In genomic region chr7:56033671-56034432, GRCh38 we compare ENCODE assay signal across 8 cellular contexts. TPM values are rescaled to one million over a fixed set of nuclear protein-coding genes. Genes with fewer than 3 reads are reported as not detected.
A peak's percentile ranks its signal among the peaks of the same experiment; 100 is the strongest.
DNase-seq lines count a peak whose midpoint lies in the region; ATAC-seq and TF ChIP-seq lines count a peak whose summit lies in the region.

No MANE protein-coding gene starts in this region.

- H3K4me3 Mint-ChIP-seq in CD4-positive, alpha-beta T cell: peak overlapping the region; percentile 85
- H3K4me3 Mint-ChIP-seq in activated CD4-positive, alpha-beta memory T cell treated with anti-CD3 and anti-CD28 coated beads, Interleukin-2, amount 10 ng/mL, durations not matched to agents 7 days and 5 days: peak overlapping the region; percentile 82
- peak overlapping the region; percentile 78 to 85 for H3K4me3 Mint-ChIP-seq in effector memory CD8-positive, alpha-beta T cell

- peak; percentile 52 to 77 (median 68) for DNase-seq in CD4-positive, alpha-beta T cell
- DNase-seq in NCI-H82 (lab: John Stamatoyannopoulos, UW): peak; percentile 93
- peak; percentile 73 for DNase-seq in activated CD4-positive, alpha-beta memory T cell treated with anti-CD3 and anti-CD28 coated beads, Interleukin-2, amount 10 ng/mL, durations not matched to agents 7 days and 5 days
- peak; percentile 48 to 57 (median 50) for DNase-seq in effector memory CD8-positive, alpha-beta T cell
- peak; percentile 60 to 68 for DNase-seq in stimulated activated CD8-positive, alpha-beta memory T cell treated with anti-CD3 and anti-CD28 coated beads, Interleukin-15, amount 100 ng/mL, for 48 hours (ENCODE audit: low read depth in 2 of 2)

- peak overlapping the region; percentile 56 for H3K4me3 ChIP-seq in mesodermal cell (ENCODE audit: extremely low read depth, insufficient read depth, low read length, poor library complexity, severe bottlenecking)

- no peaks in the 10 kb centered on the region for H3K27me3 Mint-ChIP-seq in CD4-positive, alpha-beta T cell
- no peaks in the 10 kb centered on the region for H3K27me3 Mint-ChIP-seq in activated CD4-positive, alpha-beta memory T cell treated with anti-CD3 and anti-CD28 coated beads, Interleukin-2, amount 10 ng/mL, durations not matched to agents 7 days and 5 days
- H3K27me3 Mint-ChIP-seq in effector memory CD8-positive, alpha-beta T cell: no peaks in the 10 kb centered on the region

- 0% methylated on average over 17 to 22 of the region's 27 CpGs for WGBS in mesodermal cell (ENCODE audit: insufficient coverage in 2 of 2), 2 experiments

- no peaks in the 10 kb centered on the region for H3K36me3 Mint-ChIP-seq in CD4-positive, alpha-beta T cell (ENCODE audit: low read depth)
- H3K36me3 Mint-ChIP-seq in activated CD4-positive, alpha-beta memory T cell treated with anti-CD3 and anti-CD28 coated beads, Interleukin-2, amount 10 ng/mL, durations not matched to agents 7 days and 5 days (ENCODE audit: low read depth): peaks cover 3% of the 10 kb centered on the region
- peaks cover 12% of the 10 kb centered on the region for H3K36me3 Mint-ChIP-seq in effector memory CD8-positive, alpha-beta T cell (ENCODE audit: insufficient read depth)

- H3K9me3 Mint-ChIP-seq in CD4-positive, alpha-beta T cell: no peaks in the 10 kb centered on the region
- no peaks in the 10 kb centered on the region for H3K9me3 Mint-ChIP-seq in activated CD4-positive, alpha-beta memory T cell treated with anti-CD3 and anti-CD28 coated beads, Interleukin-2, amount 10 ng/mL, durations not matched to agents 7 days and 5 days
- H3K9me3 Mint-ChIP-seq in effector memory CD8-positive, alpha-beta T cell: no peaks in the 10 kb centered on the region

- intact Hi-C loops in CD4-positive, alpha-beta T cell (cut with DNase I, micrococcal nuclease): loop anchor here (2.0 to 5.0 kb wide), 3 partner anchors 17 to 41 kb away; partner anchors contain the start of genes CCT6A (in 2 of the 2) and PSPH (in 2 of the 2)

- peaks cover 6% of the 10 kb centered on the region for H3K4me1 Mint-ChIP-seq in CD4-positive, alpha-beta T cell (ENCODE audit: low read depth)
- H3K4me1 Mint-ChIP-seq in activated CD4-positive, alpha-beta memory T cell treated with anti-CD3 and anti-CD28 coated beads, Interleukin-2, amount 10 ng/mL, durations not matched to agents 7 days and 5 days: peaks cover 16% of the 10 kb centered on the region
- H3K4me1 Mint-ChIP-seq in effector memory CD8-positive, alpha-beta T cell (ENCODE audit: low read depth in 2 of 2): peaks cover 5 to 8% of the 10 kb centered on the region in 2 donors

- CTCF ChIA-PET in CD4-positive, alpha-beta T cell (lab: Charles Lee): interaction anchor here (1.8 kb wide), 1 partner anchor 31 kb away, joined by 11 read pairs; the partner anchor contains the start of gene SUMF2
- CTCF ChIA-PET in activated CD4-positive, alpha-beta memory T cell treated with anti-CD3 and anti-CD28 coated beads, Interleukin-2, amount 10 ng/mL, durations not matched to agents 7 days and 5 days (lab: Charles Lee): interaction anchor here (1.2 to 1.7 kb wide), 5 partner anchors 13 to 392 kb away, joined by 3 to 7 read pairs (median 4); partner anchors contain the start of genes CCT6A and PSPH

- peak; percentile 98 for ATAC-seq in CD4-positive, alpha-beta T cell (ENCODE audit: poor library complexity)
- ATAC-seq in GM19351 (IDR thresholded peaks at IDR 0.05; ENCODE audit: unreplicated experiment) (peak; percentile 95), HG03460 (IDR thresholded peaks at IDR 0.05; ENCODE audit: unreplicated experiment) (peak; percentile 96)
- ATAC-seq in effector memory CD8-positive, alpha-beta T cell (replicated peaks): peak; percentile 90

- TF ChIP-seq CTCF in CD4-positive, alpha-beta T cell (IDR thresholded peaks at IDR 0.05): peak; percentile 37

- H3K36me3 ChIP-seq in mesodermal cell (ENCODE audit: control insufficient read depth, insufficient read depth, low read length): peaks cover 34% of the 10 kb centered on the region

- POLR2A ChIA-PET in CD4-positive, alpha-beta T cell (lab: Charles Lee): interaction anchor here (1.0 to 1.5 kb wide), 5 partner anchors 17 to 668 kb away, joined by 3 to 21 read pairs (median 5); partner anchors contain the start of genes CCT6A, CHCHD2, LANCL2 and PSPH
- POLR2A ChIA-PET in activated CD4-positive, alpha-beta memory T cell treated with anti-CD3 and anti-CD28 coated beads, Interleukin-2, amount 10 ng/mL, durations not matched to agents 7 days and 5 days (lab: Charles Lee): interaction anchor here (0.7 to 1.8 kb wide), 3 partner anchors 17 to 31 kb away, joined by 3 to 11 read pairs (median 7); partner anchors contain the start of genes CCT6A and PSPH

- no peaks in the 10 kb centered on the region for H3K9me3 ChIP-seq in CD4-positive, alpha-beta T cell (ENCODE audit: control insufficient read depth, low read length)
- H3K9me3 ChIP-seq in mesodermal cell (ENCODE audit: control insufficient read depth, low read length): no peaks in the 10 kb centered on the region

- peaks cover 5% of the 10 kb centered on the region for H3K4me1 ChIP-seq in mesodermal cell (ENCODE audit: control insufficient read depth, insufficient read depth, low read length, poor library complexity, severe bottlenecking)

- H3K27ac ChIP-seq in CD4-positive, alpha-beta T cell (ENCODE audit: low read depth, low read length): peak overlapping the region; percentile 30
- peak overlapping the region; percentile 96 for H3K27ac ChIP-seq in mesodermal cell (ENCODE audit: low read depth, low read length, severe bottlenecking)

- peak overlapping the region; percentile 36 for H3K27ac Mint-ChIP-seq in CD4-positive, alpha-beta T cell
- peak overlapping the region; percentile 53 for H3K27ac Mint-ChIP-seq in activated CD4-positive, alpha-beta memory T cell treated with anti-CD3 and anti-CD28 coated beads, Interleukin-2, amount 10 ng/mL, durations not matched to agents 7 days and 5 days
- H3K27ac Mint-ChIP-seq in effector memory CD8-positive, alpha-beta T cell: peak overlapping the region; percentile 3 to 51

- no peaks in the 10 kb centered on the region for H3K27me3 ChIP-seq in CD4-positive, alpha-beta T cell (ENCODE audit: control insufficient read depth, insufficient read depth, low read length)

RNA-seq across cellular contexts. Expression of gene PSPH, which starts 17.4 kb away (rescaled TPM):
- total RNA-seq in CD4-positive, alpha-beta T cell: 1 to 10 TPM; 1.2 to 1.9 TPM
- total RNA-seq in activated CD4-positive, alpha-beta memory T cell treated with anti-CD3 and anti-CD28 coated beads, Interleukin-2, amount 10 ng/mL, durations not matched to agents 7 days and 5 days: 10 to 100 TPM; 12.0 to 13.7 TPM
- 42.7 TPM for polyA plus RNA-seq in mesodermal cell (2013, experiment 1 of 2)
- polyA plus RNA-seq in mesodermal cell (2013, experiment 2 of 2): 45.8 TPM

RNA-seq across cellular contexts. Expression of gene CCT6A, which starts 17.7 kb away (rescaled TPM):
- total RNA-seq in CD4-positive, alpha-beta T cell: 10 to 100 TPM; 31.8 to 33.0 TPM
- 100 to 1,000 TPM; 105 TPM for total RNA-seq in activated CD4-positive, alpha-beta memory T cell treated with anti-CD3 and anti-CD28 coated beads, Interleukin-2, amount 10 ng/mL, durations not matched to agents 7 days and 5 days
- 222 TPM for polyA plus RNA-seq in mesodermal cell (2013, experiment 1 of 2)
- 222 TPM for polyA plus RNA-seq in mesodermal cell (2013, experiment 2 of 2)

RNA-seq across cellular contexts. Expression of gene SUMF2, which starts 30.2 kb away (rescaled TPM):
- 100 to 1,000 TPM in 1 of 2 experiments, 10 to 100 TPM in 1; 95.8 to 102 TPM for total RNA-seq in CD4-positive, alpha-beta T cell
- 100 to 1,000 TPM; 118 to 119 TPM for total RNA-seq in activated CD4-positive, alpha-beta memory T cell treated with anti-CD3 and anti-CD28 coated beads, Interleukin-2, amount 10 ng/mL, durations not matched to agents 7 days and 5 days
- 133 TPM for polyA plus RNA-seq in mesodermal cell (2013, experiment 1 of 2)
- 125 TPM for polyA plus RNA-seq in mesodermal cell (2013, experiment 2 of 2)

RNA-seq across cellular contexts. Expression of gene PHKG1, which starts 58.9 kb away (rescaled TPM):
- 10 to 100 TPM in 1 of 2 experiments, 1 to 10 TPM in 1; 9.7 to 11.5 TPM for total RNA-seq in CD4-positive, alpha-beta T cell
- 1 to 10 TPM; 1.5 to 2.2 TPM for total RNA-seq in activated CD4-positive, alpha-beta memory T cell treated with anti-CD3 and anti-CD28 coated beads, Interleukin-2, amount 10 ng/mL, durations not matched to agents 7 days and 5 days
- polyA plus RNA-seq in mesodermal cell (2013, experiment 1 of 2): 0.66 TPM
- not detected for polyA plus RNA-seq in mesodermal cell (2013, experiment 2 of 2)

Comparison
In these comparisons a context has a peak if more than half of its experiments do, and no peak if none do; other contexts are left out.
1. Peak in every context shown above with its lines: DNase-seq, ATAC-seq, H3K4me3 ChIP-seq and H3K27ac ChIP-seq.
2. RNA of gene PSPH, which starts 17.4 kb away (total RNA-seq): 12.0 to 13.7 TPM in activated CD4-positive, alpha-beta memory T cell treated with anti-CD3 and anti-CD28 coated beads, Interleukin-2, amount 10 ng/mL, durations not matched to agents 7 days and 5 days; 1.2 to 1.9 TPM in CD4-positive, alpha-beta T cell; every median in the first group is over 4 times any median in the second.